In genomic region chr2:47039502-47039870, GRCh38 we compare ENCODE assay signal across 15 cellular contexts.
A peak's percentile ranks its signal among the peaks of the same experiment; 100 is the strongest.
DNase-seq lines count a peak whose midpoint lies in the region; TF ChIP-seq lines count a peak whose summit lies in the region.
"Had no signal": no experiment of that assay in that cellular context is flagged by ENCODE, and none has a peak within 500 bp of the region (broad histone marks: within the 10 kb centered on the region; RNA-seq: fewer than 3 reads in every experiment).

No MANE protein-coding gene starts in this region.

- H3K4me1 ChIP-seq in mammary epithelial cell (ENCODE audit: insufficient read depth, low read length) = peaks cover 38% of the 10 kb centered on the region
- peaks cover 23 to 30% of the 10 kb centered on the region in 2 donors for H3K4me1 ChIP-seq in mucosa of rectum (ENCODE audit: control insufficient read depth in 2 of 2, insufficient read depth in 2 of 2, low read length in 2 of 2)

- H3K4me2 ChIP-seq in mammary epithelial cell (ENCODE audit: insufficient read depth, low read depth, low read length) = no peak overlapping the region

- H3K27ac ChIP-seq in mammary epithelial cell (ENCODE audit: insufficient read depth, low read depth, low read length) (no peak overlapping the region), mucosa of rectum (ENCODE audit: low read depth in 2 of 2, low read length in 2 of 2) (peak overlapping the region; percentile 55 to 63)

- in situ Hi-C loops in mammary epithelial cell (cut with MboI; ENCODE audit: low sequenced_read_pairs in 2 of 2) = no loop called here

- DNase-seq in MCF 10A (ENCODE audit: unreplicated experiment) = no peak
- no peak for DNase-seq in mammary epithelial cell
- DNase-seq in type B pancreatic cell (ENCODE audit: extremely low spot score, unreplicated experiment) = no peak
- DNase-seq in NCI-H1092 treated with DMSO at 0.1 percent for 48 hours (lab: John Stamatoyannopoulos, UW) = no peak
- no peak for DNase-seq in NCI-H146 (lab: John Stamatoyannopoulos, UW)
- DNase-seq in middle frontal gyrus (ENCODE audit: extremely low spot score, low spot score) = no peak
- DNase-seq: BE2C, glutamatergic neuron, MG63, NCI-H446, SHP77 treated with DMSO at 0.1 percent for 48 hours had no signal

- H3K27ac Mint-ChIP-seq in MCF 10A (ENCODE audit: low read depth, unreplicated experiment) = peak overlapping the region; percentile 3
- H3K27ac Mint-ChIP-seq in activated naive CD8-positive, alpha-beta T cell = peak overlapping the region; percentile 84
- H3K27ac Mint-ChIP-seq in type B pancreatic cell = peak overlapping the region; percentile 78
- H3K27ac Mint-ChIP-seq: progenitor cell of endocrine pancreas, WTC11 had no signal

- H3K9me3 Mint-ChIP-seq in MCF 10A (ENCODE audit: unreplicated experiment) = no peaks in the 10 kb centered on the region
- no peaks in the 10 kb centered on the region for H3K9me3 Mint-ChIP-seq in activated naive CD8-positive, alpha-beta T cell (ENCODE audit: low read depth)
- no peaks in the 10 kb centered on the region for H3K9me3 Mint-ChIP-seq in type B pancreatic cell
- H3K9me3 Mint-ChIP-seq: WTC11 had no signal

- H3K4me1 Mint-ChIP-seq in MCF 10A (ENCODE audit: insufficient read depth, unreplicated experiment) = peaks cover 41% of the 10 kb centered on the region
- H3K4me1 Mint-ChIP-seq in activated naive CD8-positive, alpha-beta T cell (ENCODE audit: low read depth) = peaks cover 10% of the 10 kb centered on the region
- peaks cover 70% of the 10 kb centered on the region for H3K4me1 Mint-ChIP-seq in type B pancreatic cell (ENCODE audit: unreplicated experiment)

- dilution Hi-C loops in mammary epithelial cell (cut with HindIII; ENCODE audit: low sequenced_read_pairs) = no loop called here

- H3K9ac ChIP-seq in mammary epithelial cell (ENCODE audit: insufficient read depth, low read length) = no peak overlapping the region
- H3K9ac ChIP-seq in mucosa of rectum (ENCODE audit: low read depth in 1 of 2, low read length in 2 of 2) = no peak overlapping the region

- H2AFZ ChIP-seq in mammary epithelial cell (ENCODE audit: low read depth, low read length) = no peak overlapping the region

- peaks cover 8% of the 10 kb centered on the region for H3K36me3 ChIP-seq in mammary epithelial cell (ENCODE audit: insufficient read depth, low read length)
- H3K36me3 ChIP-seq in mucosa of rectum (ENCODE audit: control insufficient read depth in 2 of 2, insufficient read depth in 2 of 2, low read length in 2 of 2) = peaks cover 0 to 23% of the 10 kb centered on the region in 2 donors
- H3K36me3 ChIP-seq: BE2C had no signal

- H3K36me3 Mint-ChIP-seq in MCF 10A (ENCODE audit: insufficient read depth, unreplicated experiment) = peaks cover 36% of the 10 kb centered on the region
- peaks cover 6% of the 10 kb centered on the region for H3K36me3 Mint-ChIP-seq in activated naive CD8-positive, alpha-beta T cell
- peaks cover 6% of the 10 kb centered on the region for H3K36me3 Mint-ChIP-seq in type B pancreatic cell
- H3K36me3 Mint-ChIP-seq: WTC11 had no signal

- H3K4me3 ChIP-seq in mammary epithelial cell (replicated peaks in 1 of 3; ENCODE audit: insufficient read depth in 1 of 3, low read depth in 2 of 3, low read length in 3 of 3) (no peak overlapping the region), mucosa of rectum (ENCODE audit: low read length in 2 of 2) (no peak overlapping the region)
- H3K4me3 ChIP-seq: MG63 had no signal

- H3K4me3 Mint-ChIP-seq in MCF 10A (ENCODE audit: unreplicated experiment) (no peak overlapping the region), type B pancreatic cell (no peak overlapping the region)
- no peak overlapping the region for H3K4me3 Mint-ChIP-seq in activated naive CD8-positive, alpha-beta T cell
- H3K4me3 Mint-ChIP-seq: WTC11 had no signal

- H3K27me3 Mint-ChIP-seq in MCF 10A (ENCODE audit: insufficient read depth, unreplicated experiment) = no peaks in the 10 kb centered on the region
- no peaks in the 10 kb centered on the region for H3K27me3 Mint-ChIP-seq in activated naive CD8-positive, alpha-beta T cell
- H3K27me3 Mint-ChIP-seq in type B pancreatic cell = no peaks in the 10 kb centered on the region
- H3K27me3 Mint-ChIP-seq: progenitor cell of endocrine pancreas had no signal

- H3K27me3 ChIP-seq in mammary epithelial cell (ENCODE audit: insufficient read depth, low read length) = no peaks in the 10 kb centered on the region
- H3K27me3 ChIP-seq in mucosa of rectum (ENCODE audit: control insufficient read depth in 2 of 2, insufficient read depth in 2 of 2, low read length in 2 of 2) = no peaks in the 10 kb centered on the region
- H3K27me3 ChIP-seq: BE2C, MG63 had no signal

- POLR2A ChIA-PET in MCF 10A (lab: Yijun Ruan, JAX) = no interaction called here

- CTCF ChIA-PET in MCF 10A (lab: Yijun Ruan, JAX) = interaction anchor here (0.7 kb wide), 1 partner anchor 292 kb away, joined by 3 read pairs; no protein-coding TSS in a partner anchor
- CTCF ChIA-PET in mammary epithelial cell (lab: Charles Lee; ENCODE audit: low non-redundant PET) = no interaction called here

- intact Hi-C loops in MCF 10A (cut with micrococcal nuclease) (no loop called here), mammary epithelial cell (cut with micrococcal nuclease) (no loop called here)

- no peaks in the 10 kb centered on the region for H3K9me3 ChIP-seq in mammary epithelial cell (replicated peaks; ENCODE audit: insufficient read depth, low read length)
- no peaks in the 10 kb centered on the region for H3K9me3 ChIP-seq in mucosa of rectum (ENCODE audit: control insufficient read depth in 2 of 2, low read length in 2 of 2)
- H3K9me3 ChIP-seq: BE2C, MG63 had no signal

- H4K20me1 ChIP-seq in mammary epithelial cell (ENCODE audit: insufficient read depth, low read length) = no peaks in the 10 kb centered on the region

- BruUV-seq in MCF 10A (replicated peaks; lab: Mats Ljungman, UMichigan) (no TSS peak), mammary epithelial cell (replicated peaks; lab: Mats Ljungman, UMichigan) (no TSS peak)

- TF ChIP-seq CTCF in MCF 10A (IDR thresholded peaks at IDR 0.05; ENCODE audit: unreplicated experiment) (no peak), mammary epithelial cell (conservative IDR thresholded peaks at IDR 0.05 in 1 of 2, IDR thresholded peaks at IDR 0.05 in 1 of 2; ENCODE audit: extremely low read depth in 1 of 2, insufficient read depth in 1 of 2, low read depth in 1 of 2, low read length in 2 of 2) (no peak), type B pancreatic cell (conservative IDR thresholded peaks at IDR 0.05) (no peak)

- peaks cover 3% of the 10 kb centered on the region for H3K79me2 ChIP-seq in mammary epithelial cell (ENCODE audit: insufficient read depth, low read length)

- WGBS in mammary epithelial cell (ENCODE audit: low coverage, missing lambda C conversion rate) = 100% methylated on average over 1 of the region's 2 CpGs

Comparison
In these comparisons a context has a peak if more than half of its experiments do, and no peak if none do; other contexts are left out.
1. H3K27ac Mint-ChIP-seq: peak in every context shown above with its lines; median percentile 84 in activated naive CD8-positive, alpha-beta T cell; 78 in type B pancreatic cell; 3 in MCF 10A.